ENCODE assay signal across 1 cellular context in the genomic region with DNA sequence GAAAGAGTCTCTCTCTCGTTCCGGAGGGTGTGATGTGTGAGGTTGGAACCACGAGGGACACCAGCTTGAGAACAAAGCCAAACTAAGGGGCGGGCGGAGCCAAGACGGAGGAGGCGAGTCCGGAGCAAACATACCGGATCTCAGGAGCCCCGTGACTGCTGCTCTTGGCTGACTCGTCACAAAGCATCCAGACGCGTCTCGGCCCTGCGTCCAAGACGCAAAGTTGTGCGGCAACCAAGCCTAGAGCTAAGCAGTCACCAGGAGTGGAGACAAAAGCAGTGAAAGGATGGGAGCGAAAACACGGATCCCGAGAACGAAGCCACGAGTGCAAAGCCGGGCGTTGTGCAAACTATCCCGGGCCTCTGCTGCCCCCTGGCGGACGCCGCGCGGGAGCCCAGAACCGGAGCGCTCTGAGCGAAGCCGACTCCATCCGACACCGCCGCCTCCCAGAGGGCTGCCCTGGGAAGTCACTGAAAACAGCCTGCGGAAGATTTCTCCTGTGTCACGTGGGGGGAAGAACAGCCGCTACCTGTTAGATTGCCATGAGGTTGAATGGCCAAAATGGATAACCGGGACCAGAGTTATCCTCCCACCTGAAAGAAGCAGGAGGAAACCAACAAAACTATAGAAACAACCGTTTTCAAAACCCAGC.
TF ChIP-seq lines count a peak whose summit lies in the region.

No MANE protein-coding gene starts in this region.

TF ChIP-seq in HEK293, 187 proteins besides CTCF, POLR2A, EP300 and RAD21 (continued from another document and continues in another):
- TF ChIP-seq, protein P1, sequence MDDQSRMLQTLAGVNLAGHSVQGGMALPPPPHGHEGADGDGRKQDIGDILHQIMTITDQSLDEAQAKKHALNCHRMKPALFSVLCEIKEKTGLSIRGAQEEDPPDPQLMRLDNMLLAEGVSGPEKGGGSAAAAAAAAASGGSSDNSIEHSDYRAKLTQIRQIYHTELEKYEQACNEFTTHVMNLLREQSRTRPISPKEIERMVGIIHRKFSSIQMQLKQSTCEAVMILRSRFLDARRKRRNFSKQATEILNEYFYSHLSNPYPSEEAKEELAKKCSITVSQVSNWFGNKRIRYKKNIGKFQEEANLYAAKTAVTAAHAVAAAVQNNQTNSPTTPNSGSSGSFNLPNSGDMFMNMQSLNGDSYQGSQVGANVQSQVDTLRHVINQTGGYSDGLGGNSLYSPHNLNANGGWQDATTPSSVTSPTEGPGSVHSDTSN (CRISPR knock-in tag; IDR thresholded peaks at IDR 0.05) = no peak; the same call in 1 of the 2 replicates
- no peak for TF ChIP-seq ZNF623 (tag by site-specific recombination; IDR thresholded peaks at IDR 0.05)
- no peak; the same call in 1 of the 2 replicates for TF ChIP-seq KLF1 (tag by site-specific recombination; IDR thresholded peaks at IDR 0.05)
- TF ChIP-seq ZFP3 (tag by site-specific recombination; IDR thresholded peaks at IDR 0.05; ENCODE audit: low read depth) = no peak
- no peak for TF ChIP-seq ZNF211 (tag by site-specific recombination; IDR thresholded peaks at IDR 0.05; ENCODE audit: low read depth)
- TF ChIP-seq GLI4 (tag by site-specific recombination; IDR thresholded peaks at IDR 0.05) = no peak
- no peak for TF ChIP-seq ZNF658 (tag by site-specific recombination; IDR thresholded peaks at IDR 0.05)
- TF ChIP-seq GLIS1 (tag by site-specific recombination; IDR thresholded peaks at IDR 0.05) = peak; percentile 61
- no peak for TF ChIP-seq ZSCAN23 (tag by site-specific recombination; IDR thresholded peaks at IDR 0.05)
- no peak for TF ChIP-seq ZNF549 (tag by site-specific recombination; IDR thresholded peaks at IDR 0.05)
- no peak for TF ChIP-seq ZNF664 (tag by site-specific recombination; IDR thresholded peaks at IDR 0.05)
- no peak for TF ChIP-seq ZNF433 (tag by site-specific recombination; IDR thresholded peaks at IDR 0.05; ENCODE audit: low read depth)
- no peak for TF ChIP-seq ZNF146 (tag by site-specific recombination; IDR thresholded peaks at IDR 0.05)
- no peak for TF ChIP-seq YY1 (tag by site-specific recombination; IDR thresholded peaks at IDR 0.05)
- TF ChIP-seq, protein P2, sequence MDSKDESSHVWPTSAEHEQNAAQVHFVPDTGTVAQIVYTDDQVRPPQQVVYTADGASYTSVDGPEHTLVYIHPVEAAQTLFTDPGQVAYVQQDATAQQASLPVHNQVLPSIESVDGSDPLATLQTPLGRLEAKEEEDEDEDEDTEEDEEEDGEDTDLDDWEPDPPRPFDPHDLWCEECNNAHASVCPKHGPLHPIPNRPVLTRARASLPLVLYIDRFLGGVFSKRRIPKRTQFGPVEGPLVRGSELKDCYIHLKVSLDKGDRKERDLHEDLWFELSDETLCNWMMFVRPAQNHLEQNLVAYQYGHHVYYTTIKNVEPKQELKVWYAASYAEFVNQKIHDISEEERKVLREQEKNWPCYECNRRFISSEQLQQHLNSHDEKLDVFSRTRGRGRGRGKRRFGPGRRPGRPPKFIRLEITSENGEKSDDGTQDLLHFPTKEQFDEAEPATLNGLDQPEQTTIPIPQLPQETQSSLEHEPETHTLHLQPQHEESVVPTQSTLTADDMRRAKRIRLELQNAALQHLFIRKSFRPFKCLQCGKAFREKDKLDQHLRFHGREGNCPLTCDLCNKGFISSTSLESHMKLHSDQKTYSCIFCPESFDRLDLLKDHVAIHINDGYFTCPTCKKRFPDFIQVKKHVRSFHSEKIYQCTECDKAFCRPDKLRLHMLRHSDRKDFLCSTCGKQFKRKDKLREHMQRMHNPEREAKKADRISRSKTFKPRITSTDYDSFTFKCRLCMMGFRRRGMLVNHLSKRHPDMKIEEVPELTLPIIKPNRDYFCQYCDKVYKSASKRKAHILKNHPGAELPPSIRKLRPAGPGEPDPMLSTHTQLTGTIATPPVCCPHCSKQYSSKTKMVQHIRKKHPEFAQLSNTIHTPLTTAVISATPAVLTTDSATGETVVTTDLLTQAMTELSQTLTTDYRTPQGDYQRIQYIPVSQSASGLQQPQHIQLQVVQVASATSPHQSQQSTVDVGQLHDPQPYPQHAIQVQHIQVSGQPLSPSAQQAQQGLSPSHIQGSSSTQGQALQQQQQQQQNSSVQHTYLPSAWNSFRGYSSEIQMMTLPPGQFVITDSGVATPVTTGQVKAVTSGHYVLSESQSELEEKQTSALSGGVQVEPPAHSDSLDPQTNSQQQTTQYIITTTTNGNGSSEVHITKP (tag by site-specific recombination; IDR thresholded peaks at IDR 0.05) = 0 out of 2 replicates have a peak, but pooled peaks have one; percentile 18
- TF ChIP-seq ZNF654 (tag by site-specific recombination; IDR thresholded peaks at IDR 0.05; ENCODE audit: low read depth) = peak; percentile 76
- TF ChIP-seq ZNF133 (tag by site-specific recombination; IDR thresholded peaks at IDR 0.05) = no peak
- 0 out of 2 replicates have a peak, but pooled peaks have one; percentile 23 for TF ChIP-seq KLF8 (tag by site-specific recombination; IDR thresholded peaks at IDR 0.05)
- TF ChIP-seq ZNF311 (tag by site-specific recombination; IDR thresholded peaks at IDR 0.05; ENCODE audit: borderline replicate concordance) = no peak
- TF ChIP-seq, protein P3, sequence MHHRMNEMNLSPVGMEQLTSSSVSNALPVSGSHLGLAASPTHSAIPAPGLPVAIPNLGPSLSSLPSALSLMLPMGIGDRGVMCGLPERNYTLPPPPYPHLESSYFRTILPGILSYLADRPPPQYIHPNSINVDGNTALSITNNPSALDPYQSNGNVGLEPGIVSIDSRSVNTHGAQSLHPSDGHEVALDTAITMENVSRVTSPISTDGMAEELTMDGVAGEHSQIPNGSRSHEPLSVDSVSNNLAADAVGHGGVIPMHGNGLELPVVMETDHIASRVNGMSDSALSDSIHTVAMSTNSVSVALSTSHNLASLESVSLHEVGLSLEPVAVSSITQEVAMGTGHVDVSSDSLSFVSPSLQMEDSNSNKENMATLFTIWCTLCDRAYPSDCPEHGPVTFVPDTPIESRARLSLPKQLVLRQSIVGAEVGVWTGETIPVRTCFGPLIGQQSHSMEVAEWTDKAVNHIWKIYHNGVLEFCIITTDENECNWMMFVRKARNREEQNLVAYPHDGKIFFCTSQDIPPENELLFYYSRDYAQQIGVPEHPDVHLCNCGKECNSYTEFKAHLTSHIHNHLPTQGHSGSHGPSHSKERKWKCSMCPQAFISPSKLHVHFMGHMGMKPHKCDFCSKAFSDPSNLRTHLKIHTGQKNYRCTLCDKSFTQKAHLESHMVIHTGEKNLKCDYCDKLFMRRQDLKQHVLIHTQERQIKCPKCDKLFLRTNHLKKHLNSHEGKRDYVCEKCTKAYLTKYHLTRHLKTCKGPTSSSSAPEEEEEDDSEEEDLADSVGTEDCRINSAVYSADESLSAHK (tag by site-specific recombination; IDR thresholded peaks at IDR 0.05) = peak; percentile 27; the same call in 1 of the 2 replicates
- no peak for TF ChIP-seq ZNF239 (tag by site-specific recombination; IDR thresholded peaks at IDR 0.05)
- TF ChIP-seq, protein P4, sequence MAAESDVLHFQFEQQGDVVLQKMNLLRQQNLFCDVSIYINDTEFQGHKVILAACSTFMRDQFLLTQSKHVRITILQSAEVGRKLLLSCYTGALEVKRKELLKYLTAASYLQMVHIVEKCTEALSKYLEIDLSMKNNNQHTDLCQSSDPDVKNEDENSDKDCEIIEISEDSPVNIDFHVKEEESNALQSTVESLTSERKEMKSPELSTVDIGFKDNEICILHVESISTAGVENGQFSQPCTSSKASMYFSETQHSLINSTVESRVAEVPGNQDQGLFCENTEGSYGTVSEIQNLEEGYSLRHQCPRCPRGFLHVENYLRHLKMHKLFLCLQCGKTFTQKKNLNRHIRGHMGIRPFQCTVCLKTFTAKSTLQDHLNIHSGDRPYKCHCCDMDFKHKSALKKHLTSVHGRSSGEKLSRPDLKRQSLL (tag by site-specific recombination; IDR thresholded peaks at IDR 0.05) = no peak; the same call in 1 of the 2 replicates
- no peak for TF ChIP-seq ZNF747 (tag by site-specific recombination; IDR thresholded peaks at IDR 0.05)
- TF ChIP-seq ZNF274 (IDR thresholded peaks at IDR 0.05; ENCODE audit: low read length) = no peak
- no peak for TF ChIP-seq ZNF274 (tag by site-specific recombination; IDR thresholded peaks at IDR 0.05; ENCODE audit: borderline replicate concordance)
- no peak for TF ChIP-seq ZNF514 (tag by site-specific recombination; IDR thresholded peaks at IDR 0.05)
- TF ChIP-seq, protein P5, sequence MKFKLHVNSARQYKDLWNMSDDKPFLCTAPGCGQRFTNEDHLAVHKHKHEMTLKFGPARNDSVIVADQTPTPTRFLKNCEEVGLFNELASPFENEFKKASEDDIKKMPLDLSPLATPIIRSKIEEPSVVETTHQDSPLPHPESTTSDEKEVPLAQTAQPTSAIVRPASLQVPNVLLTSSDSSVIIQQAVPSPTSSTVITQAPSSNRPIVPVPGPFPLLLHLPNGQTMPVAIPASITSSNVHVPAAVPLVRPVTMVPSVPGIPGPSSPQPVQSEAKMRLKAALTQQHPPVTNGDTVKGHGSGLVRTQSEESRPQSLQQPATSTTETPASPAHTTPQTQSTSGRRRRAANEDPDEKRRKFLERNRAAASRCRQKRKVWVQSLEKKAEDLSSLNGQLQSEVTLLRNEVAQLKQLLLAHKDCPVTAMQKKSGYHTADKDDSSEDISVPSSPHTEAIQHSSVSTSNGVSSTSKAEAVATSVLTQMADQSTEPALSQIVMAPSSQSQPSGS (tag by site-specific recombination; IDR thresholded peaks at IDR 0.05; ENCODE audit: low read depth) = no peak
- no peak for TF ChIP-seq ZFP41 (tag by site-specific recombination; IDR thresholded peaks at IDR 0.05; ENCODE audit: borderline replicate concordance)
- TF ChIP-seq SETDB1 (IDR thresholded peaks at IDR 0.05; ENCODE audit: insufficient read length, low read length) = peak; percentile 18
- TF ChIP-seq PRDM1 (tag by site-specific recombination; IDR thresholded peaks at IDR 0.05) = peak; percentile 80
- TF ChIP-seq ZNF221 (tag by site-specific recombination; IDR thresholded peaks at IDR 0.05; ENCODE audit: borderline replicate concordance) = no peak
- no peak for TF ChIP-seq ZNF114 (tag by site-specific recombination; IDR thresholded peaks at IDR 0.05)
- no peak for TF ChIP-seq MYNN (tag by site-specific recombination; IDR thresholded peaks at IDR 0.05; ENCODE audit: borderline replicate concordance)
- peak; percentile 72; the same call in 1 of the 2 replicates for TF ChIP-seq SCRT1 (tag by site-specific recombination; IDR thresholded peaks at IDR 0.05; ENCODE audit: borderline replicate concordance)
- TF ChIP-seq, protein P6, sequence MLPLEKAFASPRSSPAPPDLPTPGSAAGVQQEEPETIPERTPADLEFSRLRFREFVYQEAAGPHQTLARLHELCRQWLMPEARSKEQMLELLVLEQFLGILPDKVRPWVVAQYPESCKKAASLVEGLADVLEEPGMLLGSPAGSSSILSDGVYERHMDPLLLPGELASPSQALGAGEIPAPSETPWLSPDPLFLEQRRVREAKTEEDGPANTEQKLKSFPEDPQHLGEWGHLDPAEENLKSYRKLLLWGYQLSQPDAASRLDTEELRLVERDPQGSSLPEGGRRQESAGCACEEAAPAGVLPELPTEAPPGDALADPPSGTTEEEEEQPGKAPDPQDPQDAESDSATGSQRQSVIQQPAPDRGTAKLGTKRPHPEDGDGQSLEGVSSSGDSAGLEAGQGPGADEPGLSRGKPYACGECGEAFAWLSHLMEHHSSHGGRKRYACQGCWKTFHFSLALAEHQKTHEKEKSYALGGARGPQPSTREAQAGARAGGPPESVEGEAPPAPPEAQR (tag by site-specific recombination; IDR thresholded peaks at IDR 0.05) = no peak
- no peak for TF ChIP-seq HOXA7 (CRISPR knock-in tag; IDR thresholded peaks at IDR 0.05; ENCODE audit: borderline replicate concordance)
- TF ChIP-seq, protein P7, sequence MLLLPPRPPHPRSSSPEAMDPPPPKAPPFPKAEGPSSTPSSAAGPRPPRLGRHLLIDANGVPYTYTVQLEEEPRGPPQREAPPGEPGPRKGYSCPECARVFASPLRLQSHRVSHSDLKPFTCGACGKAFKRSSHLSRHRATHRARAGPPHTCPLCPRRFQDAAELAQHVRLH (tag by site-specific recombination; IDR thresholded peaks at IDR 0.05) = no peak
- TF ChIP-seq ZNF404 (tag by site-specific recombination; IDR thresholded peaks at IDR 0.05) = no peak
- TF ChIP-seq ZNF157 (tag by site-specific recombination; IDR thresholded peaks at IDR 0.05) = no peak
- TF ChIP-seq OVOL3 (tag by site-specific recombination; IDR thresholded peaks at IDR 0.05) = no peak
- no peak for TF ChIP-seq ZNF423 (tag by site-specific recombination; IDR thresholded peaks at IDR 0.05)
- TF ChIP-seq, protein P8, sequence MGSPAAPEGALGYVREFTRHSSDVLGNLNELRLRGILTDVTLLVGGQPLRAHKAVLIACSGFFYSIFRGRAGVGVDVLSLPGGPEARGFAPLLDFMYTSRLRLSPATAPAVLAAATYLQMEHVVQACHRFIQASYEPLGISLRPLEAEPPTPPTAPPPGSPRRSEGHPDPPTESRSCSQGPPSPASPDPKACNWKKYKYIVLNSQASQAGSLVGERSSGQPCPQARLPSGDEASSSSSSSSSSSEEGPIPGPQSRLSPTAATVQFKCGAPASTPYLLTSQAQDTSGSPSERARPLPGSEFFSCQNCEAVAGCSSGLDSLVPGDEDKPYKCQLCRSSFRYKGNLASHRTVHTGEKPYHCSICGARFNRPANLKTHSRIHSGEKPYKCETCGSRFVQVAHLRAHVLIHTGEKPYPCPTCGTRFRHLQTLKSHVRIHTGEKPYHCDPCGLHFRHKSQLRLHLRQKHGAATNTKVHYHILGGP (tag by site-specific recombination; IDR thresholded peaks at IDR 0.05) = no peak
- TF ChIP-seq ZNF169 (tag by site-specific recombination; IDR thresholded peaks at IDR 0.05) = no peak
- TF ChIP-seq ZNF560 (tag by site-specific recombination; IDR thresholded peaks at IDR 0.05; ENCODE audit: borderline replicate concordance) = no peak
- TF ChIP-seq ZEB2 (tag by site-specific recombination; IDR thresholded peaks at IDR 0.05) = peak; percentile 81; the same call in 1 of the 2 replicates
- no peak for TF ChIP-seq GFI1B (tag by site-specific recombination; IDR thresholded peaks at IDR 0.05)
- TF ChIP-seq ZNF426 (tag by site-specific recombination; IDR thresholded peaks at IDR 0.05) = no peak
- no peak for TF ChIP-seq ZNF155 (tag by site-specific recombination; IDR thresholded peaks at IDR 0.05)
- no peak for TF ChIP-seq SP2 (tag by site-specific recombination; IDR thresholded peaks at IDR 0.05)
- TF ChIP-seq, protein P9, sequence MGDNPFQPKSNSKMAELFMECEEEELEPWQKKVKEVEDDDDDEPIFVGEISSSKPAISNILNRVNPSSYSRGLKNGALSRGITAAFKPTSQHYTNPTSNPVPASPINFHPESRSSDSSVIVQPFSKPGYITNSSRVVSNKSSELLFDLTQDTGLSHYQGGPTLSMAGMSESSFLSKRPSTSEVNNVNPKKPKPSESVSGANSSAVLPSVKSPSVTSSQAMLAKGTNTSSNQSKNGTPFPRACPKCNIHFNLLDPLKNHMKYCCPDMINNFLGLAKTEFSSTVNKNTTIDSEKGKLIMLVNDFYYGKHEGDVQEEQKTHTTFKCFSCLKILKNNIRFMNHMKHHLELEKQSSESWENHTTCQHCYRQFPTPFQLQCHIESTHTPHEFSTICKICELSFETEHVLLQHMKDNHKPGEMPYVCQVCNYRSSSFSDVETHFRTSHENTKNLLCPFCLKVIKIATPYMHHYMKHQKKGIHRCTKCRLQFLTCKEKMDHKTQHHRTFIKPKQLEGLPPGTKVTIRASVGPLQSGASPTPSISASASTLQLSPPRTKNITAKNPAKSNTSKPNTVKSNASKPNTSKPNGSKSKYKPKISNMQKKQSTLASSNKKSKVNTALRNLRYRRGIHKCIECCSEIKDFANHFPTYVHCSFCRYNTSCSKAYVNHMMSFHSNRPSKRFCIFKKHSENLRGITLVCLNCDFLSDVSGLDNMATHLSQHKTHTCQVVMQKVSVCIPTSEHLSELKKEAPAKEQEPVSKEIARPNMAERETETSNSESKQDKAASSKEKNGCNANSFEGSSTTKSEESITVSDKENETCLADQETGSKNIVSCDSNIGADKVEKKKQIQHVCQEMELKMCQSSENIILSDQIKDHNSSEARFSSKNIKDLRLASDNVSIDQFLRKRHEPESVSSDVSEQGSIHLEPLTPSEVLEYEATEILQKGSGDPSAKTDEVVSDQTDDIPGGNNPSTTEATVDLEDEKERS (tag by site-specific recombination; IDR thresholded peaks at IDR 0.05) = no peak
